35 cellular contexts compared by ENCODE assay signal in the genomic region with DNA sequence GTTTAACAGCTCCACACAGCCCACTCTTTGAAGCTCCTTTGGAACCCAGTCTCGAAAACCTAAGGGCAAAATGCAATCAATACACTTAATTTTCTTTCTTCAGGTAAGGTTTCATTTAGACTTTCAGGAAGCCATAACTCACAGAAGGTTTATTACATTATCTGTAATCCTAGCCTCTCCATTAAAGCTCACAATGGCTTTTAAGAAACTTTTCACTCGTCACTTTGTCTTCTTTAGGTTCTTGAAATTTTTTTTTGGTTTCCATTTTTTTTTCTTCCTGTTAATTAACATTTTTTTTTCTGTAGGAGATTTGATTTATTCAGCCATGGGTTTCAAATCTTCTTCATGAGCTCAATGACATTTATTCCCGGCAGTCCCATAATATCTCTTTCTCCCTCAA.
"Had no signal": no experiment of that assay in that cellular context is flagged by ENCODE, and none has a peak within 500 bp of the region (broad histone marks: within the 10 kb centered on the region; RNA-seq: fewer than 3 reads in every experiment).

No MANE protein-coding gene starts in this region.

- H3K27ac ChIP-seq: adrenal gland, body of pancreas, coronary artery, dorsolateral prefrontal cortex, WERI-Rb-1 had no signal

- H3K4me3 ChIP-seq: adrenal gland, body of pancreas, coronary artery, dorsolateral prefrontal cortex had no signal

- H3K9me3 ChIP-seq: adrenal gland, body of pancreas had no signal

- H3K36me3 Mint-ChIP-seq: activated naive CD4-positive, alpha-beta T cell treated with anti-CD3 and anti-CD28 coated beads, Interleukin-2, amount 50 U/mL, for 24 hours; activated naive CD8-positive, alpha-beta T cell treated with anti-CD3 and anti-CD28 coated beads for 36 hours had no signal

- H3K4me3 Mint-ChIP-seq: activated B cell treated with CpG ODN at 0.5 μM for 24 hours; activated CD8-positive, alpha-beta T cell treated with anti-CD3 and anti-CD28 coated beads for 36 hours; activated naive CD4-positive, alpha-beta T cell treated with anti-CD3 and anti-CD28 coated beads for 36 hours; activated naive CD4-positive, alpha-beta T cell treated with anti-CD3 and anti-CD28 coated beads, Interleukin-2, amount 50 U/mL, for 24 hours; activated naive CD8-positive, alpha-beta T cell treated with anti-CD3 and anti-CD28 coated beads for 36 hours; activated naive CD8-positive, alpha-beta T cell treated with anti-CD3 and anti-CD28 coated beads, Interleukin-2, amount 50 U/mL, for 24 hours; activated T-helper 1 cell treated with anti-CD3 and anti-CD28 coated beads, Interleukin-12 subunit alpha, Interleukin-12 subunit beta, Interleukin-2, Interleukin-4 antibody, amounts not matched to agents 30 ng/mL and 10 ng/mL and 1 ng/mL, durations not matched to agents 14 hours and 24 hours and 36 hours; central memory CD8-positive, alpha-beta T cell; dendritic cell treated with granulocyte-macrophage colony-stimulating factor and Interleukin-4, amounts not matched to agents 40 ng/mL and 50 ng/mL, for 4 days; endodermal cell; T-helper 17 cell; T-helper 2 cell treated with Interferon-gamma antibody and Interleukin-4, amounts not matched to agents 5 μg/mL and 100 μg/mL, for 36 hours had no signal

- H3K9me3 Mint-ChIP-seq: activated B cell treated with CpG ODN at 0.5 μM for 24 hours; activated CD8-positive, alpha-beta T cell treated with anti-CD3 and anti-CD28 coated beads for 36 hours; activated naive CD4-positive, alpha-beta T cell treated with anti-CD3 and anti-CD28 coated beads for 36 hours; activated naive CD4-positive, alpha-beta T cell treated with anti-CD3 and anti-CD28 coated beads, Interleukin-2, amount 50 U/mL, for 24 hours; activated naive CD8-positive, alpha-beta T cell treated with anti-CD3 and anti-CD28 coated beads for 36 hours; activated naive CD8-positive, alpha-beta T cell treated with anti-CD3 and anti-CD28 coated beads, Interleukin-2, amount 50 U/mL, for 24 hours; activated T-helper 1 cell treated with anti-CD3 and anti-CD28 coated beads, Interleukin-12 subunit alpha, Interleukin-12 subunit beta, Interleukin-2, Interleukin-4 antibody, amounts not matched to agents 30 ng/mL and 10 ng/mL and 1 ng/mL, durations not matched to agents 14 hours and 24 hours and 36 hours; activated T-helper 2 cell treated with anti-CD3 and anti-CD28 coated beads, Interferon-gamma antibody, Interleukin-2, Interleukin-4, amounts not matched to agents 10 μg/mL and 5 μg/mL and 100 μg/mL, durations not matched to agents 14 hours and 24 hours and 36 hours; central memory CD8-positive, alpha-beta T cell; dendritic cell treated with granulocyte-macrophage colony-stimulating factor and Interleukin-4, amounts not matched to agents 40 ng/mL and 50 ng/mL, for 4 days; endodermal cell; T-helper 2 cell treated with Interferon-gamma antibody and Interleukin-4, amounts not matched to agents 5 μg/mL and 100 μg/mL, for 36 hours had no signal

- H3K27me3 ChIP-seq: adrenal gland, body of pancreas had no signal

- H3K4me1 ChIP-seq: adrenal gland, body of pancreas had no signal

- H3K27me3 Mint-ChIP-seq: activated B cell treated with CpG ODN at 0.5 μM for 24 hours; activated naive CD8-positive, alpha-beta T cell treated with anti-CD3 and anti-CD28 coated beads for 36 hours; activated naive CD8-positive, alpha-beta T cell treated with anti-CD3 and anti-CD28 coated beads, Interleukin-2, amount 50 U/mL, for 24 hours; dendritic cell treated with granulocyte-macrophage colony-stimulating factor and Interleukin-4, amounts not matched to agents 40 ng/mL and 50 ng/mL, for 4 days had no signal

- H3K36me3 ChIP-seq: adrenal gland had no signal

- H3K4me1 Mint-ChIP-seq: activated B cell treated with CpG ODN at 0.5 μM for 24 hours; activated naive CD4-positive, alpha-beta T cell treated with anti-CD3 and anti-CD28 coated beads, Interleukin-2, amount 50 U/mL, for 24 hours; activated naive CD8-positive, alpha-beta T cell treated with anti-CD3 and anti-CD28 coated beads, Interleukin-2, amount 50 U/mL, for 24 hours; central memory CD8-positive, alpha-beta T cell; T-helper 17 cell had no signal

- ATAC-seq: activated CD4-positive, CD25-positive, alpha-beta regulatory T cell treated with anti-CD3 and anti-CD28 coated beads, Interleukin-2, amount 50 U/mL, for 24 hours; activated CD8-positive, alpha-beta T cell treated with anti-CD3 and anti-CD28 coated beads for 36 hours; activated naive CD8-positive, alpha-beta T cell treated with anti-CD3 and anti-CD28 coated beads, Interleukin-2, amount 50 U/mL, for 24 hours; body of pancreas; esophagus mucosa; T-helper 17 cell had no signal

- H3K27ac Mint-ChIP-seq: activated B cell treated with CpG ODN at 0.5 μM for 24 hours; activated CD8-positive, alpha-beta T cell treated with anti-CD3 and anti-CD28 coated beads for 36 hours; activated naive CD4-positive, alpha-beta T cell treated with anti-CD3 and anti-CD28 coated beads for 36 hours; activated naive CD4-positive, alpha-beta T cell treated with anti-CD3 and anti-CD28 coated beads, Interleukin-2, amount 50 U/mL, for 24 hours; activated naive CD8-positive, alpha-beta T cell treated with anti-CD3 and anti-CD28 coated beads for 36 hours; activated naive CD8-positive, alpha-beta T cell treated with anti-CD3 and anti-CD28 coated beads, Interleukin-2, amount 50 U/mL, for 24 hours; activated T-helper 1 cell treated with anti-CD3 and anti-CD28 coated beads, Interleukin-12 subunit alpha, Interleukin-12 subunit beta, Interleukin-2, Interleukin-4 antibody, amounts not matched to agents 30 ng/mL and 10 ng/mL and 1 ng/mL, durations not matched to agents 14 hours and 24 hours and 36 hours; activated T-helper 2 cell treated with anti-CD3 and anti-CD28 coated beads, Interferon-gamma antibody, Interleukin-2, Interleukin-4, amounts not matched to agents 10 μg/mL and 5 μg/mL and 100 μg/mL, durations not matched to agents 14 hours and 24 hours and 36 hours; dendritic cell treated with granulocyte-macrophage colony-stimulating factor and Interleukin-4, amounts not matched to agents 40 ng/mL and 50 ng/mL, for 4 days; endodermal cell; T-helper 17 cell; T-helper 2 cell treated with Interferon-gamma antibody and Interleukin-4, amounts not matched to agents 5 μg/mL and 100 μg/mL, for 36 hours had no signal

- DNase-seq: activated B cell treated with CpG ODN at 0.5 μM for 24 hours; activated CD4-positive, alpha-beta T cell treated with anti-CD3 and anti-CD28 coated beads for 48 hours; activated CD4-positive, alpha-beta T cell treated with anti-CD3 and anti-CD28 coated beads, Interleukin-2, amount 50 U/mL, for 1 hour; activated CD4-positive, alpha-beta T cell treated with anti-CD3 and anti-CD28 coated beads, Interleukin-2, amount 50 U/mL, for 48 hours; activated CD8-positive, alpha-beta memory T cell treated with anti-CD3 and anti-CD28 coated beads for 24 hours; activated CD8-positive, alpha-beta memory T cell treated with anti-CD3 and anti-CD28 coated beads, Interleukin-2, amount 50 U/mL, for 4 hours; activated CD8-positive, alpha-beta T cell treated with anti-CD3 and anti-CD28 coated beads for 36 hours; activated effector memory CD4-positive, alpha-beta T cell treated with anti-CD3 and anti-CD28 coated beads, Interleukin-2, amount 50 U/mL, for 16 hours; activated naive CD4-positive, alpha-beta T cell treated with anti-CD3 and anti-CD28 coated beads for 36 hours; activated naive CD8-positive, alpha-beta T cell treated with anti-CD3 and anti-CD28 coated beads for 36 hours; activated naive CD8-positive, alpha-beta T cell treated with anti-CD3 and anti-CD28 coated beads, Interleukin-2, amount 50 U/mL, for 24 hours; activated T-cell treated with anti-CD3 and anti-CD28 coated beads, Interleukin-2, amount 50 U/mL, for 1 hour; activated T-cell treated with anti-CD3 and anti-CD28 coated beads, Interleukin-2, amount 50 U/mL, for 48 hours; adrenal gland; amygdala; aorta; body of pancreas; dorsolateral prefrontal cortex; effector memory CD4-positive, alpha-beta T cell; endodermal cell; foreskin fibroblast; head of caudate nucleus; T-helper 1 cell; T-helper 17 cell; T1000; WERI-Rb-1 had no signal
